ENCODE assay signal across 1 cellular context in the genomic region with DNA sequence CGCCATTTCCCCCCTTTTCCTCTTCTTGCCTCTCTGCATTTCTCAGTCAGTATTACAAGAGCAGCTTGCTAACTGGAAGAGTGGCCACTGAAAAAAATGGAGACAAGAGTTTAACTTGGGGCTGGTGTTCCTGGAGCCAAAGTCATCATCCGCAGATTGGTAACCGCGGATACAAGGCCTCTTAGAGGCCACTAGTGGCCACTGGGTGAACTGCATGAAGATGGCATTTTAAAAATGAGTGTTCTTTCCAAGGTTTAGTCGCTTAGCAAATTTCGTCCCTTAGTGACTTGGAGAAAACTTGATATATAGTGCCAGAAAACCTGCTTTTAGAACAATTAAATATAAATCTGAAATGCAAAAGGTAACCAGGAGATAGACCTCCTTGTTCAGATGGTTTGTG.
TF ChIP-seq lines count a peak whose summit lies in the region.

No MANE protein-coding gene starts in this region.

TF ChIP-seq in SK-N-SH, 30 proteins besides CTCF, POLR2A, EP300 and RAD21 (continued from another document):
- TF ChIP-seq FOXJ3 (CRISPR knock-in tag; IDR thresholded peaks at IDR 0.05): no peak
- TF ChIP-seq RFX5 (IDR thresholded peaks at IDR 0.05; ENCODE audit: low read length): no peak
- TF ChIP-seq NRF1 (IDR thresholded peaks at IDR 0.05; ENCODE audit: low read depth, low read length): no peak
TF ChIP-seq in SK-N-SH: peak in this region for 0.
